Comparison of ENCODE assay signal across 8 cellular contexts in the genomic region with DNA sequence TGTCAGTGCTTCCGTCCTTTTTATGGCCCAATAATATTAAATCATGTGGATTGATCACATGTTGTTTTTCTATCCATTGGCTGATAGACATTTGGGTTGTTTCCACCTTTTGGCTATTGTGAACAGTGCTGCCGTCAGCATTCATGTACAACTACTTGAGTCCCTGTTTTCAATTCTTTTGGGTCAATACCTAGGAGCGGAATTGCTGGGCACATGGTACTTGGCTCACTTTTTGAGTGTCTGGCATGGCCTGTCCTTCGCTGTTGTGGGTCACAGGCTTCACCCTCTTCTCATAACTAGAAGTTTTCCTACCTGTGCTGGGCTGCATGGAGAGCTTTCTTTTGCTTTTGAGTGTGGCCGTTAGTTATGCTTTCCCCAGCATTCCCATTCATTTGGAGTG.
"Had no signal": no experiment of that assay in that cellular context is flagged by ENCODE, and none has a peak within 500 bp of the region (broad histone marks: within the 10 kb centered on the region; RNA-seq: fewer than 3 reads in every experiment).

No MANE protein-coding gene starts in this region.

- H3K27ac ChIP-seq: HL-60, KMS-11 had no signal

- H3K4me3 ChIP-seq: K562 had no signal

- H3K27me3 Mint-ChIP-seq: IgD-negative memory B cell had no signal

- H3K4me3 Mint-ChIP-seq: IgD-negative memory B cell had no signal

- H3K4me1 Mint-ChIP-seq: IgD-negative memory B cell had no signal

- H3K36me3 Mint-ChIP-seq: IgD-negative memory B cell had no signal

- ATAC-seq: HepG2, K562 had no signal

- DNase-seq: IMR-90, KBM-7, KG1 had no signal

- H3K27ac Mint-ChIP-seq: IgD-negative memory B cell had no signal
